Comparison of ENCODE assay signal across 1 cellular context in genomic region chr14:24129410-24129998, GRCh38.
TF ChIP-seq lines count a peak whose summit lies in the region.

No MANE protein-coding gene starts in this region.

TF ChIP-seq in HepG2, 621 proteins besides CTCF, POLR2A, EP300 and RAD21 (continues in another document):
- TF ChIP-seq ZNF556 (CRISPR knock-in tag; IDR thresholded peaks at IDR 0.05; ENCODE audit: borderline replicate concordance) (no peak), DBP (CRISPR knock-in tag; IDR thresholded peaks at IDR 0.05; ENCODE audit: not compliant biosample characterization) (no peak), ZNF850 (CRISPR knock-in tag; conservative IDR thresholded peaks at IDR 0.05) (no peak), ZIK1 (CRISPR knock-in tag; IDR thresholded peaks at IDR 0.05; ENCODE audit: borderline replicate concordance, low read depth) (no peak), MEF2D (CRISPR knock-in tag; IDR thresholded peaks at IDR 0.05) (0 out of 2 replicates have a peak, but pooled peaks have one; percentile 14), ZNF589 (CRISPR knock-in tag; conservative IDR thresholded peaks at IDR 0.05) (no peak), NCOA2 (CRISPR knock-in tag; IDR thresholded peaks at IDR 0.05) (no peak), ZNF839 (CRISPR knock-in tag; IDR thresholded peaks at IDR 0.05; ENCODE audit: borderline replicate concordance) (no peak), HDAC6 (IDR thresholded peaks at IDR 0.05; ENCODE audit: low read depth, low read length) (no peak), ZNF317 (CRISPR knock-in tag; IDR thresholded peaks at IDR 0.05) (no peak), ZSCAN25 (CRISPR knock-in tag; IDR thresholded peaks at IDR 0.05) (0 out of 2 replicates have a peak, but pooled peaks have one; percentile 23), PHF8 (CRISPR knock-in tag; IDR thresholded peaks at IDR 0.05) (no peak), CAMTA2 (CRISPR knock-in tag; IDR thresholded peaks at IDR 0.05; ENCODE audit: borderline replicate concordance) (no peak), ZBTB7B (CRISPR knock-in tag; IDR thresholded peaks at IDR 0.05) (no peak), SP4 (CRISPR knock-in tag; IDR thresholded peaks at IDR 0.05) (peak; percentile 61), HNF4A (CRISPR knock-in tag; IDR thresholded peaks at IDR 0.05) (peak; percentile 43; the same call in 1 of the 2 replicates), REL (CRISPR knock-in tag; conservative IDR thresholded peaks at IDR 0.05) (no peak), THRA (CRISPR knock-in tag; IDR thresholded peaks at IDR 0.05; ENCODE audit: borderline replicate concordance) (no peak), CHD2 (IDR thresholded peaks at IDR 0.05; ENCODE audit: low read depth, low read length) (no peak), ZNF652 (CRISPR knock-in tag; IDR thresholded peaks at IDR 0.05; ENCODE audit: borderline replicate concordance, low read depth) (no peak), ZNF770 (CRISPR knock-in tag; IDR thresholded peaks at IDR 0.05) (peak; percentile 96), ZFP37 (CRISPR knock-in tag; IDR thresholded peaks at IDR 0.05; ENCODE audit: borderline replicate concordance) (no peak), SRSF4 (IDR thresholded peaks at IDR 0.05; ENCODE audit: low read depth, low read length, poor library complexity, severe bottlenecking) (no peak), KDM6A (CRISPR knock-in tag; IDR thresholded peaks at IDR 0.05; ENCODE audit: low read depth) (no peak), ASH2L (IDR thresholded peaks at IDR 0.05; ENCODE audit: insufficient read length, low read depth, low read length) (no peak), ZNF644 (CRISPR knock-in tag; IDR thresholded peaks at IDR 0.05; ENCODE audit: low read depth) (no peak), TRAFD1 (CRISPR knock-in tag; IDR thresholded peaks at IDR 0.05; ENCODE audit: borderline replicate concordance) (no peak), TCF7L2 (IDR thresholded peaks at IDR 0.05; ENCODE audit: low read depth, low read length) (no peak), SMARCE1 (IDR thresholded peaks at IDR 0.05; ENCODE audit: borderline replicate concordance) (no peak), BHLHE40 (IDR thresholded peaks at IDR 0.05; ENCODE audit: low read length) (no peak), EZH2 (conservative IDR thresholded peaks at IDR 0.05; ENCODE audit: low read depth, low read length) (no peak), FUBP1 (CRISPR knock-in tag; IDR thresholded peaks at IDR 0.05; ENCODE audit: borderline replicate concordance) (no peak), MTERF4 (CRISPR knock-in tag; IDR thresholded peaks at IDR 0.05) (0 out of 2 replicates have a peak, but pooled peaks have one; percentile 28), ARNTL (CRISPR knock-in tag; IDR thresholded peaks at IDR 0.05) (no peak), ZFP90 (CRISPR knock-in tag; IDR thresholded peaks at IDR 0.05; ENCODE audit: borderline replicate concordance) (no peak), SIN3A (IDR thresholded peaks at IDR 0.05; ENCODE audit: borderline replicate concordance, low read depth, low read length) (no peak), JUN (CRISPR knock-in tag; IDR thresholded peaks at IDR 0.05) (no peak), CREBL2 (CRISPR knock-in tag; IDR thresholded peaks at IDR 0.05; ENCODE audit: borderline replicate concordance) (no peak), ZFYVE20 (CRISPR knock-in tag; IDR thresholded peaks at IDR 0.05; ENCODE audit: borderline replicate concordance, low read depth) (no peak)
- TF ChIP-seq, protein P1, sequence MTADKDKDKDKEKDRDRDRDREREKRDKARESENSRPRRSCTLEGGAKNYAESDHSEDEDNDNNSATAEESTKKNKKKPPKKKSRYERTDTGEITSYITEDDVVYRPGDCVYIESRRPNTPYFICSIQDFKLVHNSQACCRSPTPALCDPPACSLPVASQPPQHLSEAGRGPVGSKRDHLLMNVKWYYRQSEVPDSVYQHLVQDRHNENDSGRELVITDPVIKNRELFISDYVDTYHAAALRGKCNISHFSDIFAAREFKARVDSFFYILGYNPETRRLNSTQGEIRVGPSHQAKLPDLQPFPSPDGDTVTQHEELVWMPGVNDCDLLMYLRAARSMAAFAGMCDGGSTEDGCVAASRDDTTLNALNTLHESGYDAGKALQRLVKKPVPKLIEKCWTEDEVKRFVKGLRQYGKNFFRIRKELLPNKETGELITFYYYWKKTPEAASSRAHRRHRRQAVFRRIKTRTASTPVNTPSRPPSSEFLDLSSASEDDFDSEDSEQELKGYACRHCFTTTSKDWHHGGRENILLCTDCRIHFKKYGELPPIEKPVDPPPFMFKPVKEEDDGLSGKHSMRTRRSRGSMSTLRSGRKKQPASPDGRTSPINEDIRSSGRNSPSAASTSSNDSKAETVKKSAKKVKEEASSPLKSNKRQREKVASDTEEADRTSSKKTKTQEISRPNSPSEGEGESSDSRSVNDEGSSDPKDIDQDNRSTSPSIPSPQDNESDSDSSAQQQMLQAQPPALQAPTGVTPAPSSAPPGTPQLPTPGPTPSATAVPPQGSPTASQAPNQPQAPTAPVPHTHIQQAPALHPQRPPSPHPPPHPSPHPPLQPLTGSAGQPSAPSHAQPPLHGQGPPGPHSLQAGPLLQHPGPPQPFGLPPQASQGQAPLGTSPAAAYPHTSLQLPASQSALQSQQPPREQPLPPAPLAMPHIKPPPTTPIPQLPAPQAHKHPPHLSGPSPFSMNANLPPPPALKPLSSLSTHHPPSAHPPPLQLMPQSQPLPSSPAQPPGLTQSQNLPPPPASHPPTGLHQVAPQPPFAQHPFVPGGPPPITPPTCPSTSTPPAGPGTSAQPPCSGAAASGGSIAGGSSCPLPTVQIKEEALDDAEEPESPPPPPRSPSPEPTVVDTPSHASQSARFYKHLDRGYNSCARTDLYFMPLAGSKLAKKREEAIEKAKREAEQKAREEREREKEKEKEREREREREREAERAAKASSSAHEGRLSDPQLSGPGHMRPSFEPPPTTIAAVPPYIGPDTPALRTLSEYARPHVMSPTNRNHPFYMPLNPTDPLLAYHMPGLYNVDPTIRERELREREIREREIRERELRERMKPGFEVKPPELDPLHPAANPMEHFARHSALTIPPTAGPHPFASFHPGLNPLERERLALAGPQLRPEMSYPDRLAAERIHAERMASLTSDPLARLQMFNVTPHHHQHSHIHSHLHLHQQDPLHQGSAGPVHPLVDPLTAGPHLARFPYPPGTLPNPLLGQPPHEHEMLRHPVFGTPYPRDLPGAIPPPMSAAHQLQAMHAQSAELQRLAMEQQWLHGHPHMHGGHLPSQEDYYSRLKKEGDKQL (CRISPR knock-in tag; IDR thresholded peaks at IDR 0.05; ENCODE audit: low read depth), result no peak
- TF ChIP-seq, protein P2, sequence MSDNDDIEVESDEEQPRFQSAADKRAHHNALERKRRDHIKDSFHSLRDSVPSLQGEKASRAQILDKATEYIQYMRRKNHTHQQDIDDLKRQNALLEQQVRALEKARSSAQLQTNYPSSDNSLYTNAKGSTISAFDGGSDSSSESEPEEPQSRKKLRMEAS (IDR thresholded peaks at IDR 0.05), result no peak
- TF ChIP-seq, protein P3, sequence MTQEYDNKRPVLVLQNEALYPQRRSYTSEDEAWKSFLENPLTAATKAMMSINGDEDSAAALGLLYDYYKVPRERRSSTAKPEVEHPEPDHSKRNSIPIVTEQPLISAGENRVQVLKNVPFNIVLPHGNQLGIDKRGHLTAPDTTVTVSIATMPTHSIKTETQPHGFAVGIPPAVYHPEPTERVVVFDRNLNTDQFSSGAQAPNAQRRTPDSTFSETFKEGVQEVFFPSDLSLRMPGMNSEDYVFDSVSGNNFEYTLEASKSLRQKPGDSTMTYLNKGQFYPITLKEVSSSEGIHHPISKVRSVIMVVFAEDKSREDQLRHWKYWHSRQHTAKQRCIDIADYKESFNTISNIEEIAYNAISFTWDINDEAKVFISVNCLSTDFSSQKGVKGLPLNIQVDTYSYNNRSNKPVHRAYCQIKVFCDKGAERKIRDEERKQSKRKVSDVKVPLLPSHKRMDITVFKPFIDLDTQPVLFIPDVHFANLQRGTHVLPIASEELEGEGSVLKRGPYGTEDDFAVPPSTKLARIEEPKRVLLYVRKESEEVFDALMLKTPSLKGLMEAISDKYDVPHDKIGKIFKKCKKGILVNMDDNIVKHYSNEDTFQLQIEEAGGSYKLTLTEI (CRISPR knock-in tag; conservative IDR thresholded peaks at IDR 0.05), result no peak
- TF ChIP-seq, protein P4, sequence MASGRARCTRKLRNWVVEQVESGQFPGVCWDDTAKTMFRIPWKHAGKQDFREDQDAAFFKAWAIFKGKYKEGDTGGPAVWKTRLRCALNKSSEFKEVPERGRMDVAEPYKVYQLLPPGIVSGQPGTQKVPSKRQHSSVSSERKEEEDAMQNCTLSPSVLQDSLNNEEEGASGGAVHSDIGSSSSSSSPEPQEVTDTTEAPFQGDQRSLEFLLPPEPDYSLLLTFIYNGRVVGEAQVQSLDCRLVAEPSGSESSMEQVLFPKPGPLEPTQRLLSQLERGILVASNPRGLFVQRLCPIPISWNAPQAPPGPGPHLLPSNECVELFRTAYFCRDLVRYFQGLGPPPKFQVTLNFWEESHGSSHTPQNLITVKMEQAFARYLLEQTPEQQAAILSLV (CRISPR knock-in tag; IDR thresholded peaks at IDR 0.05; ENCODE audit: borderline replicate concordance), result no peak
